9 cellular contexts compared by ENCODE assay signal in genomic region chr4:2849267-2850140, GRCh38. TPM values are rescaled to one million over a fixed set of nuclear protein-coding genes. Genes with fewer than 3 reads are reported as not detected.
DNase-seq lines count a peak whose midpoint lies in the region; ATAC-seq and TF ChIP-seq lines count a peak whose summit lies in the region.
"Had no signal": no experiment of that assay in that cellular context is flagged by ENCODE, and none has a peak within 500 bp of the region (broad histone marks: within the 10 kb centered on the region; RNA-seq: fewer than 3 reads in every experiment).

No MANE protein-coding gene starts in this region.

- H3K9me3 Mint-ChIP-seq in CD4-positive, alpha-beta memory T cell = peaks cover 0 to under 1% (median 0%) of the 10 kb centered on the region in 8 donors
- H3K9me3 Mint-ChIP-seq in endothelial cell (ENCODE audit: unreplicated experiment) (no peaks in the 10 kb centered on the region), nephron (no peaks in the 10 kb centered on the region)

- H3K79me2 ChIP-seq in OCI-LY7 (ENCODE audit: insufficient read depth, low read depth, low read length) = peaks cover 18% of the 10 kb centered on the region; the same call in 1 of the 2 replicates

- H3K9me3 ChIP-seq in CD4-positive, alpha-beta memory T cell (ENCODE audit: control insufficient read depth in 1 of 2, low read length in 2 of 2) = no peaks in the 10 kb centered on the region
- H3K9me3 ChIP-seq in OCI-LY7 (ENCODE audit: low read length) = no peaks in the 10 kb centered on the region

- peaks cover 92% of the 10 kb centered on the region for H3K4me1 ChIP-seq in CD4-positive, alpha-beta memory T cell (ENCODE audit: insufficient read depth, low read length)
- peaks cover 38% of the 10 kb centered on the region for H3K4me1 ChIP-seq in OCI-LY7 (ENCODE audit: insufficient read depth, low read length, poor library complexity, severe bottlenecking)

- intact Hi-C loops in CD4-positive, alpha-beta memory T cell (cut with micrococcal nuclease) = no loop called here
- intact Hi-C loops in OCI-LY7 (cut with micrococcal nuclease; ENCODE audit: unreplicated experiment) = loop anchor here (5.0 kb wide), 1 partner anchor 83 kb away; no protein-coding TSS in a partner anchor

- no TSS peak for BruUV-seq in OCI-LY7 (replicated peaks; lab: Mats Ljungman, UMichigan)

- H4K20me1 ChIP-seq in OCI-LY7 (ENCODE audit: insufficient read depth, low read length) = peaks cover 8% of the 10 kb centered on the region; the same call in 1 of the 2 replicates

- peaks cover 0 to 14% of the 10 kb centered on the region in 2 donors for H3K36me3 Mint-ChIP-seq in CD4-positive, alpha-beta memory T cell
- peaks cover 7% of the 10 kb centered on the region for H3K36me3 Mint-ChIP-seq in endothelial cell (ENCODE audit: low read depth, unreplicated experiment)
- H3K36me3 Mint-ChIP-seq in nephron (ENCODE audit: low read depth) = peaks cover 9% of the 10 kb centered on the region

- no peaks in the 10 kb centered on the region for H3K27me3 Mint-ChIP-seq in CD4-positive, alpha-beta memory T cell
- H3K27me3 Mint-ChIP-seq in endothelial cell (ENCODE audit: unreplicated experiment) = peaks cover 3% of the 10 kb centered on the region
- H3K27me3 Mint-ChIP-seq in nephron (ENCODE audit: low read depth) = no peaks in the 10 kb centered on the region

- ATAC-seq in GM19035 (IDR thresholded peaks at IDR 0.05; ENCODE audit: unreplicated experiment) = no peak

- peaks cover 9% of the 10 kb centered on the region for H3K36me3 ChIP-seq in CD4-positive, alpha-beta memory T cell (ENCODE audit: insufficient read depth, low read length)
- peaks cover 12% of the 10 kb centered on the region for H3K36me3 ChIP-seq in OCI-LY7 (ENCODE audit: insufficient read depth, low read length)

- H3K4me3 ChIP-seq in CD4-positive, alpha-beta memory T cell (ENCODE audit: low read length in 2 of 2) = no peak overlapping the region
- no peak overlapping the region for H3K4me3 ChIP-seq in OCI-LY7 (ENCODE audit: low read depth, low read length, poor library complexity, severe bottlenecking)

- no peak overlapping the region for H3K4me2 ChIP-seq in OCI-LY7 (ENCODE audit: low read length)

- no peak overlapping the region for H3K27ac ChIP-seq in CD4-positive, alpha-beta memory T cell (ENCODE audit: low read depth, low read length)
- H3K27ac ChIP-seq in OCI-LY7 (ENCODE audit: low read depth, low read length, poor library complexity, severe bottlenecking) = no peak overlapping the region

- POLR2A ChIA-PET in CD4-positive, alpha-beta memory T cell (lab: Charles Lee; ENCODE audit: partially characterized antibody) = interaction anchor here (1.7 kb wide), 1 partner anchor 18 kb away, joined by 4 read pairs; no protein-coding TSS in a partner anchor
- POLR2A ChIA-PET in OCI-LY7 (lab: Charles Lee) = no interaction called here

- DNase-seq in CD4-positive, alpha-beta memory T cell = no peak
- DNase-seq in MV-4-11 (lab: John Stamatoyannopoulos, UW) = peak; percentile 45
- DNase-seq in endothelial cell (ENCODE audit: low spot score) = no peak
- no peak for DNase-seq in OCI-LY7 (ENCODE audit: low spot score)
- no peak for DNase-seq in activated CD8-positive, alpha-beta memory T cell treated with anti-CD3 and anti-CD28 coated beads for 24 hours
- DNase-seq in middle frontal gyrus (ENCODE audit: extremely low spot score, low spot score) = no peak
- DNase-seq: NCI-H524 treated with DMSO at 0.1 percent for 48 hours had no signal

- H2AFZ ChIP-seq in OCI-LY7 (ENCODE audit: low read length) = no peak overlapping the region

- no peak for TF ChIP-seq CTCF in endothelial cell (IDR thresholded peaks at IDR 0.05; ENCODE audit: unreplicated experiment)
- TF ChIP-seq CTCF in nephron (IDR thresholded peaks at IDR 0.05; ENCODE audit: unreplicated experiment in 3 of 3) = no peak
- no peak for TF ChIP-seq CTCF in OCI-LY7 (conservative IDR thresholded peaks at IDR 0.05; ENCODE audit: low read length)

- H3K4me1 Mint-ChIP-seq in CD4-positive, alpha-beta memory T cell = peaks cover 51 to 92% (median 71%) of the 10 kb centered on the region in 4 donors
- H3K4me1 Mint-ChIP-seq in endothelial cell (ENCODE audit: unreplicated experiment) (peaks cover 34% of the 10 kb centered on the region), nephron (peaks cover 67% of the 10 kb centered on the region)

- H3K27me3 ChIP-seq in CD4-positive, alpha-beta memory T cell (ENCODE audit: insufficient read depth, low read length) = no peaks in the 10 kb centered on the region

- peak overlapping the region in 4 of 8 donors; percentile 32 to 65 (median 37) for H3K4me3 Mint-ChIP-seq in CD4-positive, alpha-beta memory T cell
- H3K4me3 Mint-ChIP-seq in endothelial cell (ENCODE audit: unreplicated experiment) (no peak overlapping the region), nephron (peak overlapping the region in 1 of 3 experiments; percentile 10)

- H3K27ac Mint-ChIP-seq in CD4-positive, alpha-beta memory T cell = peak overlapping the region; percentile 26 to 81 (median 69)
- H3K27ac Mint-ChIP-seq in endothelial cell (ENCODE audit: unreplicated experiment) = peak overlapping the region; percentile 18
- peak overlapping the region; percentile 15 to 81 (median 45) for H3K27ac Mint-ChIP-seq in nephron

- no peaks in the 10 kb centered on the region for H3K9me2 ChIP-seq in OCI-LY7 (ENCODE audit: insufficient read depth, low read length)

- CTCF ChIA-PET in CD4-positive, alpha-beta memory T cell (lab: Charles Lee; ENCODE audit: partially characterized antibody) = interaction anchor here (1.0 to 2.4 kb wide), 2 partner anchors 10 to 86 kb away, joined by 3 to 10 read pairs; no protein-coding TSS in a partner anchor
- CTCF ChIA-PET in OCI-LY7 (lab: Charles Lee; ENCODE audit: unreplicated experiment) = interaction anchor here (0.5 kb wide), 1 partner anchor 57 kb away, joined by 4 read pairs; the partner anchor contains the start of gene SH3BP2

RNA-seq across cellular contexts. Expression of gene ADD1, which starts 5.9 kb away (rescaled TPM):
- total RNA-seq in CD4-positive, alpha-beta memory T cell = 100 to 1,000 TPM; 289 to 293 TPM
- polyA plus RNA-seq in CD4-positive, alpha-beta memory T cell = 100 to 1,000 TPM; 159 to 171 TPM
- 337 TPM for total RNA-seq in endothelial cell (ENCODE audit: unreplicated experiment)
- total RNA-seq in OCI-LY7 (2014; rRNA removed; shearing (Covaris generic)) = 77.1 and 85.3 TPM in 2 replicates
- total RNA-seq in OCI-LY7 (2022) = 108 TPM in 2 replicates

RNA-seq across cellular contexts. Expression of gene SH3BP2, which starts 56.6 kb away (rescaled TPM):
- total RNA-seq in CD4-positive, alpha-beta memory T cell = 10 to 100 TPM; 37.9 to 44.3 TPM
- polyA plus RNA-seq in CD4-positive, alpha-beta memory T cell = 10 to 100 TPM in 1 of 2 donors, 1 to 10 TPM in 1; 3.8 to 16.3 TPM
- total RNA-seq in endothelial cell (ENCODE audit: unreplicated experiment) = 150 TPM
- total RNA-seq in OCI-LY7 (2014; rRNA removed; shearing (Covaris generic)) = 6.9 and 10.9 TPM in 2 replicates
- total RNA-seq in OCI-LY7 (2022) = 23.8 and 31.6 TPM in 2 replicates

Comparison
In these comparisons a context has a peak if more than half of its experiments do, and no peak if none do; other contexts are left out.
1. H3K27ac Mint-ChIP-seq: peak in every context shown above with its lines; median percentile 69 in CD4-positive, alpha-beta memory T cell; 45 in nephron; 18 in endothelial cell.